Comparison of ENCODE assay signal across 15 cellular contexts in the genomic region with DNA sequence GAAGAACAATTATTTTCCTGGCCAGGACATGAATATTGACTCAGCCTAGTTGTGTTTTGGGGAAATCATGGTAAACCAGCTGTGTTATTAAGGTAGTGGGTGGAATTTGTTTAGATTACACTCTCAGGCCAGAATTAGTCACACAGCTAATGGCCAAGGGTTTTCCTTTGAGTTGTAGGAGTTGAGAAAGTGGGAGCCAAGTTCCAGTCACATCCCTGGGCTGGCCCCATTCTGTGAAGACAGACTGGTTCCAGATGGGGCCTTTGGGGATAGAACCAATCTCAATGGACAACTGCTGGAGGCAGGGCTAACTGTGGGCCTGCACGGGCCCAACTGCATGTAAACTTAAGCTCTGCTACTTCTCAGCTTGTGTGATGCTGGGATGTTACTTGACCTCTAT. TPM values are rescaled to one million over a fixed set of nuclear protein-coding genes. Genes with fewer than 3 reads are reported as not detected.
DNase-seq lines count a peak whose midpoint lies in the region; ATAC-seq and TF ChIP-seq lines count a peak whose summit lies in the region.
"Had no signal": no experiment of that assay in that cellular context is flagged by ENCODE, and none has a peak within 500 bp of the region (broad histone marks: within the 10 kb centered on the region; RNA-seq: fewer than 3 reads in every experiment).

No MANE protein-coding gene starts in this region.

- no peak for TF ChIP-seq POLR2A in tibial nerve (IDR thresholded peaks at IDR 0.05)

- WGBS in esophagus, 2 donors = 59 to 69% methylated on average over 1 of the region's 1 CpG
- WGBS in mesendoderm (ENCODE audit: extremely low coverage, insufficient coverage, low lambda C conversion rate) = no CpG with 5 or more reads among the region's 1 CpG
- 36 to 50% methylated on average over 1 of the region's 1 CpG for WGBS in tibial nerve, 2 donors

- H3K23ac ChIP-seq in mesendoderm (ENCODE audit: low read length) = no peak overlapping the region

- TF ChIP-seq CTCF in HFFc6 (IDR thresholded peaks at IDR 0.05) (no peak), tibial nerve (IDR thresholded peaks at IDR 0.05) (no peak)

- H2BK5ac ChIP-seq in mesendoderm (ENCODE audit: low read length) = no peak overlapping the region

- DNase-seq in HFFc6 = peak; percentile 68
- no peak for DNase-seq in mesendoderm
- no peak for DNase-seq in tibial nerve (ENCODE audit: low spot score in 2 of 2)
- no peak for DNase-seq in naive thymus-derived CD4-positive, alpha-beta T cell
- no peak for DNase-seq in T-helper 9 cell
- no peak for DNase-seq in activated CD4-positive, CD25-positive, alpha-beta regulatory T cell treated with anti-CD3 and anti-CD28 coated beads, Interleukin-2, amount 50 U/mL, for 72 hours
- DNase-seq: activated gamma-delta T cell, DMS53, KG1, NCI-H2227 treated with DMSO at 0.1 percent for 48 hours had no signal

- peaks cover 5 to 17% of the 10 kb centered on the region in 2 donors for H3K4me1 ChIP-seq in esophagus (ENCODE audit: control insufficient read depth in 2 of 2, insufficient read depth in 2 of 2, low read length in 1 of 2)
- peaks cover 14% of the 10 kb centered on the region for H3K4me1 ChIP-seq in mesendoderm (ENCODE audit: control insufficient read depth, low read depth, low read length)
- peaks cover 0 to 64% (median 29%) of the 10 kb centered on the region in 4 donors for H3K4me1 ChIP-seq in tibial nerve
- H3K4me1 ChIP-seq in naive thymus-derived CD4-positive, alpha-beta T cell (ENCODE audit: control insufficient read depth in 2 of 2, insufficient read depth in 2 of 2, low read length in 2 of 2) = no peaks in the 10 kb centered on the region

- POLR2A ChIA-PET in naive thymus-derived CD4-positive, alpha-beta T cell (lab: Charles Lee) = no interaction called here

- H2BK15ac ChIP-seq in mesendoderm (replicated peaks; ENCODE audit: low read depth) = no peak overlapping the region

- no peak overlapping the region for H4K5ac ChIP-seq in mesendoderm (ENCODE audit: low read length)

- no peak overlapping the region for H3K4me2 ChIP-seq in mesendoderm (ENCODE audit: low read length)

- H3K79me2 ChIP-seq in mesendoderm (ENCODE audit: control insufficient read depth, insufficient read depth, low read length) = no peaks in the 10 kb centered on the region

- H3K27me3 ChIP-seq in esophagus (ENCODE audit: control insufficient read depth in 1 of 2, insufficient read depth in 2 of 2, low read length in 2 of 2) (no peaks in the 10 kb centered on the region), mesendoderm (ENCODE audit: insufficient read depth, low read length, poor library complexity) (no peaks in the 10 kb centered on the region), tibial nerve (no peaks in the 10 kb centered on the region)
- H3K27me3 ChIP-seq in naive thymus-derived CD4-positive, alpha-beta T cell (ENCODE audit: control insufficient read depth in 2 of 2, insufficient read depth in 2 of 2, low read length in 2 of 2) = peaks cover 0 to 3% of the 10 kb centered on the region in 2 donors

- H3K36me3 Mint-ChIP-seq in HFFc6 (ENCODE audit: low read depth) = no peaks in the 10 kb centered on the region
- no peaks in the 10 kb centered on the region for H3K36me3 Mint-ChIP-seq in naive thymus-derived CD4-positive, alpha-beta T cell

- peaks cover 25% of the 10 kb centered on the region for H3K4me1 Mint-ChIP-seq in HFFc6 (ENCODE audit: low read depth)
- H3K4me1 Mint-ChIP-seq in naive thymus-derived CD4-positive, alpha-beta T cell = peaks cover 0 to 13% (median 8%) of the 10 kb centered on the region in 7 donors

- no peak overlapping the region for H3K9ac ChIP-seq in mesendoderm (ENCODE audit: low read length)

- CTCF ChIA-PET in naive thymus-derived CD4-positive, alpha-beta T cell (lab: Charles Lee) = interaction anchor here (0.7 kb wide), 1 partner anchor 8 kb away, joined by 3 read pairs; no protein-coding TSS in a partner anchor

- H2AK5ac ChIP-seq in mesendoderm (ENCODE audit: low read length) = no peak overlapping the region

- H3K4me3 ChIP-seq in esophagus (ENCODE audit: low read depth in 1 of 2, low read length in 2 of 2) (no peak overlapping the region), mesendoderm (ENCODE audit: low read length) (no peak overlapping the region), tibial nerve (no peak overlapping the region)
- no peak overlapping the region for H3K4me3 ChIP-seq in naive thymus-derived CD4-positive, alpha-beta T cell (ENCODE audit: low read length)
- H3K4me3 ChIP-seq: SK-N-MC had no signal

- H3K36me3 ChIP-seq in esophagus (ENCODE audit: control insufficient read depth in 2 of 2, insufficient read depth in 2 of 2, low read length in 1 of 2) = no peaks in the 10 kb centered on the region
- no peaks in the 10 kb centered on the region for H3K36me3 ChIP-seq in mesendoderm (ENCODE audit: control insufficient read depth, insufficient read depth, low read length)
- no peaks in the 10 kb centered on the region for H3K36me3 ChIP-seq in tibial nerve
- H3K36me3 ChIP-seq in naive thymus-derived CD4-positive, alpha-beta T cell (ENCODE audit: control insufficient read depth in 2 of 3, insufficient read depth in 3 of 3, low read length in 3 of 3) = no peaks in the 10 kb centered on the region

- TF ChIP-seq EP300 in tibial nerve (IDR thresholded peaks at IDR 0.05) = no peak

- peak overlapping the region; percentile 57 for H3K56ac ChIP-seq in mesendoderm (ENCODE audit: low read length)

- H3K27me3 Mint-ChIP-seq in HFFc6 (ENCODE audit: insufficient read depth) = peaks cover 20% of the 10 kb centered on the region
- H3K27me3 Mint-ChIP-seq in naive thymus-derived CD4-positive, alpha-beta T cell = peaks cover 27 to 52% (median 33%) of the 10 kb centered on the region in 5 donors

- H3K27ac Mint-ChIP-seq in HFFc6 = no peak overlapping the region; the same call in 1 of the 2 replicates
- no peak overlapping the region for H3K27ac Mint-ChIP-seq in naive thymus-derived CD4-positive, alpha-beta T cell

- no peak overlapping the region for H3K4me3 Mint-ChIP-seq in HFFc6
- no peak overlapping the region for H3K4me3 Mint-ChIP-seq in naive thymus-derived CD4-positive, alpha-beta T cell

- no peak for ATAC-seq in naive thymus-derived CD4-positive, alpha-beta T cell
- ATAC-seq in GM21515 (IDR thresholded peaks at IDR 0.05; ENCODE audit: unreplicated experiment) = no peak
- ATAC-seq: activated CD4-positive, CD25-positive, alpha-beta regulatory T cell treated with anti-CD3 and anti-CD28 coated beads, Interleukin-2, amount 50 U/mL, for 24 hours had no signal

- H2BK120ac ChIP-seq in mesendoderm (ENCODE audit: low read depth, low read length) = no peak overlapping the region

- intact Hi-C loops in naive thymus-derived CD4-positive, alpha-beta T cell (cut with micrococcal nuclease) = no loop called here

- no peaks in the 10 kb centered on the region for H3K9me3 ChIP-seq in esophagus (ENCODE audit: control insufficient read depth in 2 of 2, insufficient read depth in 1 of 2, low read depth in 1 of 2, low read length in 1 of 2)
- no peaks in the 10 kb centered on the region for H3K9me3 ChIP-seq in tibial nerve
- H3K9me3 ChIP-seq in naive thymus-derived CD4-positive, alpha-beta T cell (ENCODE audit: control insufficient read depth in 2 of 3, low read length in 3 of 3) = no peaks in the 10 kb centered on the region

- no peak overlapping the region for H4K8ac ChIP-seq in mesendoderm (ENCODE audit: low read depth, low read length)

- peak overlapping the region; percentile 80 to 90 for H3K27ac ChIP-seq in esophagus (ENCODE audit: low read depth in 2 of 2, low read length in 1 of 2)
- no peak overlapping the region for H3K27ac ChIP-seq in mesendoderm (ENCODE audit: low read depth, low read length)
- H3K27ac ChIP-seq in tibial nerve = peak overlapping the region in 3 of 4 donors; percentile 87 to 95 (median 94)
- H3K27ac ChIP-seq in naive thymus-derived CD4-positive, alpha-beta T cell (ENCODE audit: low read depth, low read length) = no peak overlapping the region
- H3K27ac ChIP-seq: SK-N-MC had no signal

- peaks cover 3% of the 10 kb centered on the region for H3K79me1 ChIP-seq in mesendoderm (ENCODE audit: low read length)

- H3K18ac ChIP-seq in mesendoderm (ENCODE audit: low read length) = no peak overlapping the region

- H3K9me3 Mint-ChIP-seq in HFFc6 = no peaks in the 10 kb centered on the region
- H3K9me3 Mint-ChIP-seq in naive thymus-derived CD4-positive, alpha-beta T cell = no peaks in the 10 kb centered on the region

- H3K4ac ChIP-seq in mesendoderm (ENCODE audit: low read depth, low read length) = no peak overlapping the region

RNA-seq across cellular contexts. Expression of gene RASL12, which starts 1.4 kb away (rescaled TPM):
- total RNA-seq in HFFc6 (2021; fragmentation: NEBNext Ultra II Directional; extraction: Animal tissue kit (Norgen Biotek cat#: 25700)) = not detected
- polyA plus RNA-seq in esophagus = 10 to 100 TPM in 1 of 2 donors, 1 to 10 TPM in 1; 2.6 to 10.9 TPM
- 6.4 TPM for polyA plus RNA-seq in mesendoderm (2013, experiment 1 of 2)
- polyA plus RNA-seq in mesendoderm (2013, experiment 2 of 2) = 6.5 TPM
- 10 to 100 TPM; 41.4 to 83.5 (median 78.7) TPM for total RNA-seq in tibial nerve
- not detected for total RNA-seq in naive thymus-derived CD4-positive, alpha-beta T cell
- polyA plus RNA-seq in naive thymus-derived CD4-positive, alpha-beta T cell = not detected
- polyA plus RNA-seq: keratinocyte had no signal

RNA-seq across cellular contexts. Expression of gene KBTBD13, which starts 7.4 kb away (rescaled TPM):
- total RNA-seq in HFFc6 (2021; fragmentation: NEBNext Ultra II Directional; extraction: Animal tissue kit (Norgen Biotek cat#: 25700)) = not detected
- polyA plus RNA-seq in esophagus = not detected
- 0.01 TPM for polyA plus RNA-seq in mesendoderm (2013, experiment 1 of 2)
- polyA plus RNA-seq in mesendoderm (2013, experiment 2 of 2) = 0.01 TPM
- total RNA-seq in tibial nerve = not detected
- not detected for total RNA-seq in naive thymus-derived CD4-positive, alpha-beta T cell
- not detected for polyA plus RNA-seq in naive thymus-derived CD4-positive, alpha-beta T cell
- polyA plus RNA-seq: keratinocyte had no signal

RNA-seq across cellular contexts. Expression of gene SLC51B, which starts 24.0 kb away (rescaled TPM):
- total RNA-seq in HFFc6 (2021; fragmentation: NEBNext Ultra II Directional; extraction: Animal tissue kit (Norgen Biotek cat#: 25700)) = not detected
- polyA plus RNA-seq in esophagus = under 1 TPM; 0.08 to 0.12 TPM
- polyA plus RNA-seq in mesendoderm (2013, experiment 1 of 2) = not detected
- not detected for polyA plus RNA-seq in mesendoderm (2013, experiment 2 of 2)
- total RNA-seq in tibial nerve = 1 to 10 TPM in 1 of 4 donors, not detected in 3; 2.7 TPM
- not detected for total RNA-seq in naive thymus-derived CD4-positive, alpha-beta T cell
- polyA plus RNA-seq in naive thymus-derived CD4-positive, alpha-beta T cell = not detected
- polyA plus RNA-seq: keratinocyte had no signal

RNA-seq across cellular contexts. Expression of gene MTFMT, which starts 39.7 kb away (rescaled TPM):
- 10 to 100 TPM; 15.5 to 18.3 (median 16.9) TPM for total RNA-seq in HFFc6 (2021; fragmentation: NEBNext Ultra II Directional; extraction: Animal tissue kit (Norgen Biotek cat#: 25700))
- 1 to 10 TPM; 3.1 to 6.9 TPM for polyA plus RNA-seq in esophagus
- polyA plus RNA-seq in mesendoderm (2013, experiment 1 of 2) = 14.2 TPM
- 14.5 TPM for polyA plus RNA-seq in mesendoderm (2013, experiment 2 of 2)
- 10 to 100 TPM; 36.8 to 45.7 (median 41.2) TPM for total RNA-seq in tibial nerve
- 10 to 100 TPM in 4 of 5 experiments, 1 to 10 TPM in 1; 7.1 to 24.8 (median 12.7) TPM for total RNA-seq in naive thymus-derived CD4-positive, alpha-beta T cell
- polyA plus RNA-seq in naive thymus-derived CD4-positive, alpha-beta T cell = 10 to 100 TPM; 19.7 to 21.5 TPM

RNA-seq across cellular contexts. Expression of gene UBAP1L, which starts 45.8 kb away (rescaled TPM):
- 1 to 10 TPM in 1 of 6 experiments, under 1 TPM in 5; 0.43 to 1.4 (median 0.64) TPM for total RNA-seq in HFFc6 (2021; fragmentation: NEBNext Ultra II Directional; extraction: Animal tissue kit (Norgen Biotek cat#: 25700))
- 1 to 10 TPM in 1 of 2 donors, under 1 TPM in 1; 0.89 to 5.7 TPM for polyA plus RNA-seq in esophagus
- polyA plus RNA-seq in mesendoderm (2013, experiment 1 of 2) = 0.45 TPM
- 0.41 TPM for polyA plus RNA-seq in mesendoderm (2013, experiment 2 of 2)
- 10 to 100 TPM in 3 of 4 donors, 1 to 10 TPM in 1; 8.4 to 16.7 (median 14.0) TPM for total RNA-seq in tibial nerve
- total RNA-seq in naive thymus-derived CD4-positive, alpha-beta T cell = 10 to 100 TPM in 4 of 5 experiments, 1 to 10 TPM in 1; 6.4 to 17.1 (median 13.5) TPM
- under 1 TPM; 0.09 to 0.20 TPM for polyA plus RNA-seq in naive thymus-derived CD4-positive, alpha-beta T cell

Comparison
In these comparisons a context has a peak if more than half of its experiments do, and no peak if none do; other contexts are left out.
1. H3K27ac ChIP-seq: peak in esophagus (2 of 2) and tibial nerve (3 of 4); none in mesendoderm (single experiment) and naive thymus-derived CD4-positive, alpha-beta T cell (single experiment).
2. RNA of gene RASL12, which starts 1.4 kb away (total RNA-seq): 41.4 to 83.5 TPM in tibial nerve; not detected in HFFc6 and not detected in naive thymus-derived CD4-positive, alpha-beta T cell; every median in the first group is over 10 times any median in the second.